ENCODE assay signal across 25 cellular contexts in the genomic region with DNA sequence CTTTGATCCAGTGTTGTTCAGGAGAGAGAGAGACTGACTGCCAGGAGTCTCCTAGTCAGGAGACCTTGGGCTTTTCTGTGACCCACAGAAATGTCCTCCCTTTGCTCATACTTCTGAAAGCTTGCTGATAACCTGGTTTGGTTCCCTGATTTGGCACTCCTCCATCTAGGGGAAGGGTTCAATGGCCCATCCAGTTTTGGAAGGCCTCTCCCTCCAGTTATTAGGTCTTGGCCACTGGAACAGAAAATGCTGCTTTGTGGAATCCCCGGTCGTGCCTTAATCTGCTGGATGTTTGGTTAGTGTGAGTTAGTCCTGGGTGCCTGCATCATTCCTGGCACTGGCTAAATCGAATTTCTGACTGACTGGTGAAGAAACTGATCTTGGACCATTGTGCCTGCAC. TPM values are rescaled to one million over a fixed set of nuclear protein-coding genes. Genes with fewer than 3 reads are reported as not detected.
DNase-seq lines count a peak whose midpoint lies in the region; ATAC-seq and TF ChIP-seq lines count a peak whose summit lies in the region.
"Had no signal": no experiment of that assay in that cellular context is flagged by ENCODE, and none has a peak within 500 bp of the region (broad histone marks: within the 10 kb centered on the region; RNA-seq: fewer than 3 reads in every experiment).

No MANE protein-coding gene starts in this region.

- no peaks in the 10 kb centered on the region for H4K20me1 ChIP-seq in mammary epithelial cell (ENCODE audit: insufficient read depth, low read length)

- peaks cover 46% of the 10 kb centered on the region for H3K4me1 Mint-ChIP-seq in activated naive CD4-positive, alpha-beta T cell treated with anti-CD3 and anti-CD28 coated beads, Interleukin-2, amount 50 U/mL, for 24 hours

- H3K36me3 ChIP-seq in thoracic aorta (peaks cover 27% of the 10 kb centered on the region), mammary epithelial cell (ENCODE audit: insufficient read depth, low read length) (peaks cover 27% of the 10 kb centered on the region)

- intact Hi-C loops in mammary epithelial cell (cut with micrococcal nuclease), result no loop called here

- H3K9me3 ChIP-seq in thoracic aorta (no peaks in the 10 kb centered on the region), mammary epithelial cell (replicated peaks; ENCODE audit: insufficient read depth, low read length) (no peaks in the 10 kb centered on the region)
- H3K9me3 ChIP-seq: sigmoid colon, testis, vagina had no signal

- no peaks in the 10 kb centered on the region for H3K27me3 Mint-ChIP-seq in activated naive CD4-positive, alpha-beta T cell treated with anti-CD3 and anti-CD28 coated beads, Interleukin-2, amount 50 U/mL, for 24 hours
- H3K27me3 Mint-ChIP-seq: activated CD8-positive, alpha-beta memory T cell treated with anti-CD3 and anti-CD28 coated beads, Interleukin-2, amount 10 ng/mL, durations not matched to agents 7 days and 5 days; stimulated activated memory B cell treated with anti-CD40 and anti-IgM and Interleukin-4, amounts not matched to agents 10 μg/mL and 1 μg/mL and 100 μg/mL, for 72 hours had no signal

- H3K4me3 ChIP-seq in thoracic aorta (no peak overlapping the region), mammary epithelial cell (replicated peaks in 1 of 3; ENCODE audit: insufficient read depth in 1 of 3, low read depth in 2 of 3, low read length in 3 of 3) (no peak overlapping the region)
- H3K4me3 ChIP-seq: sigmoid colon, testis, vagina had no signal

- H3K27me3 ChIP-seq in thoracic aorta (replicated peaks; ENCODE audit: insufficient read depth) (no peaks in the 10 kb centered on the region), mammary epithelial cell (ENCODE audit: insufficient read depth, low read length) (no peaks in the 10 kb centered on the region)
- H3K27me3 ChIP-seq: sigmoid colon, testis, vagina had no signal

- 65% methylated on average over 2 of the region's 3 CpGs for WGBS in mammary epithelial cell (ENCODE audit: low coverage, missing lambda C conversion rate)

- H3K4me3 Mint-ChIP-seq in activated naive CD4-positive, alpha-beta T cell treated with anti-CD3 and anti-CD28 coated beads, Interleukin-2, amount 50 U/mL, for 24 hours, result no peak overlapping the region
- H3K4me3 Mint-ChIP-seq: activated CD8-positive, alpha-beta memory T cell treated with anti-CD3 and anti-CD28 coated beads, Interleukin-2, amount 10 ng/mL, durations not matched to agents 7 days and 5 days; stimulated activated memory B cell treated with anti-CD40 and anti-IgM and Interleukin-4, amounts not matched to agents 10 μg/mL and 1 μg/mL and 100 μg/mL, for 72 hours had no signal

- H3K79me2 ChIP-seq in mammary epithelial cell (ENCODE audit: insufficient read depth, low read length), result no peaks in the 10 kb centered on the region

- peak overlapping the region; percentile 48 for H3K27ac Mint-ChIP-seq in activated naive CD4-positive, alpha-beta T cell treated with anti-CD3 and anti-CD28 coated beads, Interleukin-2, amount 50 U/mL, for 24 hours
- H3K27ac Mint-ChIP-seq in activated naive CD4-positive, alpha-beta T cell treated with anti-CD3 and anti-CD28 coated beads, Interleukin-2, amount 50 U/mL, for 72 hours, result peak overlapping the region in 1 of 2 donors; percentile 16
- H3K27ac Mint-ChIP-seq: activated CD8-positive, alpha-beta memory T cell treated with anti-CD3 and anti-CD28 coated beads, Interleukin-2, amount 10 ng/mL, durations not matched to agents 7 days and 5 days; stimulated activated memory B cell treated with anti-CD40 and anti-IgM and Interleukin-4, amounts not matched to agents 10 μg/mL and 1 μg/mL and 100 μg/mL, for 72 hours had no signal

- H3K4me1 ChIP-seq in thoracic aorta (ENCODE audit: control insufficient read depth in 1 of 2, low read depth in 2 of 2) (peaks cover 41 to 68% of the 10 kb centered on the region in 2 donors), mammary epithelial cell (ENCODE audit: insufficient read depth, low read length) (peaks cover 4% of the 10 kb centered on the region)
- H3K4me1 ChIP-seq: vagina had no signal

- no peak overlapping the region for H3K9ac ChIP-seq in mammary epithelial cell (ENCODE audit: insufficient read depth, low read length)

- dilution Hi-C loops in mammary epithelial cell (cut with HindIII; ENCODE audit: low sequenced_read_pairs), result no loop called here

- no TSS peak for BruUV-seq in mammary epithelial cell (replicated peaks; lab: Mats Ljungman, UMichigan)

- ATAC-seq in activated naive CD4-positive, alpha-beta T cell treated with anti-CD3 and anti-CD28 coated beads, Interleukin-2, amount 50 U/mL, for 72 hours, result no peak
- ATAC-seq in left lobe of liver (peak; percentile 88), thoracic aorta (ENCODE audit: insufficient number of reproducible peaks, low FRiP score, low read depth) (peak; percentile 42)
- ATAC-seq: activated CD8-positive, alpha-beta memory T cell treated with anti-CD3 and anti-CD28 coated beads, Interleukin-2, amount 10 ng/mL, durations not matched to agents 7 days and 5 days; stimulated activated memory B cell treated with anti-CD40 and anti-IgM and Interleukin-4, amounts not matched to agents 10 μg/mL and 1 μg/mL and 100 μg/mL, for 72 hours had no signal

- TF ChIP-seq CTCF in thoracic aorta (IDR thresholded peaks at IDR 0.05) (no peak), mammary epithelial cell (conservative IDR thresholded peaks at IDR 0.05 in 1 of 2, IDR thresholded peaks at IDR 0.05 in 1 of 2; ENCODE audit: extremely low read depth in 1 of 2, insufficient read depth in 1 of 2, low read depth in 1 of 2, low read length in 2 of 2) (no peak)

- H3K27ac ChIP-seq in thoracic aorta (peak overlapping the region; percentile 45 to 59), mammary epithelial cell (ENCODE audit: insufficient read depth, low read depth, low read length) (no peak overlapping the region)
- H3K27ac ChIP-seq: sigmoid colon, testis, vagina had no signal

- H3K9me3 Mint-ChIP-seq in activated naive CD4-positive, alpha-beta T cell treated with anti-CD3 and anti-CD28 coated beads, Interleukin-2, amount 50 U/mL, for 24 hours, result no peaks in the 10 kb centered on the region
- no peaks in the 10 kb centered on the region for H3K9me3 Mint-ChIP-seq in activated naive CD4-positive, alpha-beta T cell treated with anti-CD3 and anti-CD28 coated beads, Interleukin-2, amount 50 U/mL, for 72 hours
- H3K9me3 Mint-ChIP-seq: stimulated activated memory B cell treated with anti-CD40 and anti-IgM and Interleukin-4, amounts not matched to agents 10 μg/mL and 1 μg/mL and 100 μg/mL, for 72 hours had no signal

- H3K4me2 ChIP-seq in mammary epithelial cell (ENCODE audit: insufficient read depth, low read depth, low read length), result no peak overlapping the region

- CTCF ChIA-PET in mammary epithelial cell (lab: Charles Lee; ENCODE audit: low non-redundant PET), result no interaction called here

- H3K36me3 Mint-ChIP-seq in activated naive CD4-positive, alpha-beta T cell treated with anti-CD3 and anti-CD28 coated beads, Interleukin-2, amount 50 U/mL, for 24 hours, result peaks cover 31% of the 10 kb centered on the region
- H3K36me3 Mint-ChIP-seq in activated naive CD4-positive, alpha-beta T cell treated with anti-CD3 and anti-CD28 coated beads, Interleukin-2, amount 50 U/mL, for 72 hours, result peaks cover 12 to 68% of the 10 kb centered on the region in 2 donors

- no peak for DNase-seq in activated naive CD4-positive, alpha-beta T cell treated with anti-CD3 and anti-CD28 coated beads, Interleukin-2, amount 50 U/mL, for 72 hours (ENCODE audit: low spot score in 2 of 2)
- DNase-seq in astrocyte of the hippocampus (ENCODE audit: low read depth, low spot score) (peak; percentile 15), left lobe of liver (ENCODE audit: low spot score) (peak; percentile 68), thoracic aorta (ENCODE audit: low spot score) (no peak), SKM-1 treated with dmso at 0.1 percent for 144 hours (lab: John Stamatoyannopoulos, UW; ENCODE audit: unreplicated experiment) (no peak), mammary epithelial cell (no peak), superior temporal gyrus (ENCODE audit: extremely low spot score) (no peak)
- DNase-seq: activated CD4-positive, CD25-positive, alpha-beta regulatory T cell; activated CD8-positive, alpha-beta memory T cell treated with anti-CD3 and anti-CD28 coated beads, Interleukin-2, amount 10 ng/mL, durations not matched to agents 7 days and 5 days; activated naive CD4-positive, alpha-beta T cell treated with Interleukin-2 at 50 U/mL for 16 hours; anterior cingulate cortex; cerebellar nuclear complex; DMS153; glutamatergic neuron; NCI-H1092 treated with DMSO at 0.1 percent for 48 hours; NCI-H2029 treated with DMSO at 0.1 percent for 48 hours; NCI-H2227 treated with DMSO at 0.1 percent for 48 hours; NCI-H526 treated with DMSO at 0.1 percent for 48 hours; SHP77 treated with DMSO at 0.1 percent for 48 hours; sigmoid colon; stimulated activated CD4-positive, alpha-beta T cell treated with anti-CD3 and anti-CD28 coated beads, Interleukin-4, amount 100 ng/mL, for 24 hours; testis had no signal

- in situ Hi-C loops in mammary epithelial cell (cut with MboI; ENCODE audit: low sequenced_read_pairs in 2 of 2), result loop anchor here in 1 of 2 donors (25.0 kb wide), 1 partner anchor 135 kb away; the partner anchor contains the start of gene RNF103

- H2AFZ ChIP-seq in mammary epithelial cell (ENCODE audit: low read depth, low read length), result no peak overlapping the region

RNA-seq across cellular contexts. Expression of gene KDM3A, which starts 35.7 kb away (rescaled TPM):
- 100 to 1,000 TPM in 1 of 2 donors, 10 to 100 TPM in 1; 67.1 to 108 TPM for total RNA-seq in activated naive CD4-positive, alpha-beta T cell treated with anti-CD3 and anti-CD28 coated beads, Interleukin-2, amount 50 U/mL, for 72 hours
- total RNA-seq in left lobe of liver (12.9 TPM), thoracic aorta (10 to 100 TPM; 41.7 to 74.6 TPM), mammary epithelial cell (10 to 100 TPM; 20.0 to 29.5 TPM)
- 15.4 TPM for polyA plus RNA-seq in mammary epithelial cell
- polyA minus RNA-seq in mammary epithelial cell, result 22.5 TPM

Comparison
In these comparisons a context has a peak if more than half of its experiments do, and no peak if none do; other contexts are left out.
1. ATAC-seq: peak in left lobe of liver (single experiment) and thoracic aorta (single experiment); none in activated naive CD4-positive, alpha-beta T cell treated with anti-CD3 and anti-CD28 coated beads, Interleukin-2, amount 50 U/mL, for 72 hours (0 of 2).
2. DNase-seq: peak in astrocyte of the hippocampus (single experiment) and left lobe of liver (single experiment); none in activated naive CD4-positive, alpha-beta T cell treated with anti-CD3 and anti-CD28 coated beads, Interleukin-2, amount 50 U/mL, for 72 hours (0 of 2), thoracic aorta (single experiment), SKM-1 treated with dmso at 0.1 percent for 144 hours (single experiment), mammary epithelial cell (single experiment) and superior temporal gyrus (single experiment).